Comparison of ENCODE assay signal across 3 cellular contexts in the genomic region with DNA sequence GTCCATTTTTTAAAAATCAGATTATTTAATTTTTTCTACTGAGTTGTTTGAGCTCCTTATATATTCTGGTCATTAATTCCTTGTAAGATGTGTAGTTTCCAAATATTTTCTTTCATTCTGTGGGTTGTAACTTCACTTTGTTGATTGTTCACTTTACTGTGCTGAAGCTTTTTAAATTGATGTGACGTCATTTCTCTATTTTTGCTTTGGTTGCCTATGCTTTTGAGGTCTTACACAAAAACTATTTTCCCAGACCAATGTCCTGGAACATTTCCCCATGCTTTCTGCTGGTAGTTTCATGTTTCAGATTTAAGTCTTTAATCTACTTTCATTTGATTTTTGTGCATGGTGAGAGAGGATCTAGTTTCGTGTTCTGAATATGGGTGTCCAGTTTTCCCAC.
TF ChIP-seq lines count a peak whose summit lies in the region.

No MANE protein-coding gene starts in this region.

TF ChIP-seq in HepG2, 621 proteins besides CTCF, POLR2A, EP300 and RAD21 (continued from another document):
- TF ChIP-seq, protein P1, sequence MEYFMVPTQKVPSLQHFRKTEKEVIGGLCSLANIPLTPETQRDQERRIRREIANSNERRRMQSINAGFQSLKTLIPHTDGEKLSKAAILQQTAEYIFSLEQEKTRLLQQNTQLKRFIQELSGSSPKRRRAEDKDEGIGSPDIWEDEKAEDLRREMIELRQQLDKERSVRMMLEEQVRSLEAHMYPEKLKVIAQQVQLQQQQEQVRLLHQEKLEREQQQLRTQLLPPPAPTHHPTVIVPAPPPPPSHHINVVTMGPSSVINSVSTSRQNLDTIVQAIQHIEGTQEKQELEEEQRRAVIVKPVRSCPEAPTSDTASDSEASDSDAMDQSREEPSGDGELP (IDR thresholded peaks at IDR 0.05; ENCODE audit: borderline replicate concordance, low read depth): no peak
- peak; percentile 97 for TF ChIP-seq ATF7 (IDR thresholded peaks at IDR 0.05)
- no peak for TF ChIP-seq ATF7 (CRISPR knock-in tag; IDR thresholded peaks at IDR 0.05)

TF ChIP-seq in HEK293, 187 proteins besides CTCF, POLR2A, EP300 and RAD21:
- TF ChIP-seq, protein P2, sequence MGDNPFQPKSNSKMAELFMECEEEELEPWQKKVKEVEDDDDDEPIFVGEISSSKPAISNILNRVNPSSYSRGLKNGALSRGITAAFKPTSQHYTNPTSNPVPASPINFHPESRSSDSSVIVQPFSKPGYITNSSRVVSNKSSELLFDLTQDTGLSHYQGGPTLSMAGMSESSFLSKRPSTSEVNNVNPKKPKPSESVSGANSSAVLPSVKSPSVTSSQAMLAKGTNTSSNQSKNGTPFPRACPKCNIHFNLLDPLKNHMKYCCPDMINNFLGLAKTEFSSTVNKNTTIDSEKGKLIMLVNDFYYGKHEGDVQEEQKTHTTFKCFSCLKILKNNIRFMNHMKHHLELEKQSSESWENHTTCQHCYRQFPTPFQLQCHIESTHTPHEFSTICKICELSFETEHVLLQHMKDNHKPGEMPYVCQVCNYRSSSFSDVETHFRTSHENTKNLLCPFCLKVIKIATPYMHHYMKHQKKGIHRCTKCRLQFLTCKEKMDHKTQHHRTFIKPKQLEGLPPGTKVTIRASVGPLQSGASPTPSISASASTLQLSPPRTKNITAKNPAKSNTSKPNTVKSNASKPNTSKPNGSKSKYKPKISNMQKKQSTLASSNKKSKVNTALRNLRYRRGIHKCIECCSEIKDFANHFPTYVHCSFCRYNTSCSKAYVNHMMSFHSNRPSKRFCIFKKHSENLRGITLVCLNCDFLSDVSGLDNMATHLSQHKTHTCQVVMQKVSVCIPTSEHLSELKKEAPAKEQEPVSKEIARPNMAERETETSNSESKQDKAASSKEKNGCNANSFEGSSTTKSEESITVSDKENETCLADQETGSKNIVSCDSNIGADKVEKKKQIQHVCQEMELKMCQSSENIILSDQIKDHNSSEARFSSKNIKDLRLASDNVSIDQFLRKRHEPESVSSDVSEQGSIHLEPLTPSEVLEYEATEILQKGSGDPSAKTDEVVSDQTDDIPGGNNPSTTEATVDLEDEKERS (tag by site-specific recombination; IDR thresholded peaks at IDR 0.05): no peak
- TF ChIP-seq, protein P3, sequence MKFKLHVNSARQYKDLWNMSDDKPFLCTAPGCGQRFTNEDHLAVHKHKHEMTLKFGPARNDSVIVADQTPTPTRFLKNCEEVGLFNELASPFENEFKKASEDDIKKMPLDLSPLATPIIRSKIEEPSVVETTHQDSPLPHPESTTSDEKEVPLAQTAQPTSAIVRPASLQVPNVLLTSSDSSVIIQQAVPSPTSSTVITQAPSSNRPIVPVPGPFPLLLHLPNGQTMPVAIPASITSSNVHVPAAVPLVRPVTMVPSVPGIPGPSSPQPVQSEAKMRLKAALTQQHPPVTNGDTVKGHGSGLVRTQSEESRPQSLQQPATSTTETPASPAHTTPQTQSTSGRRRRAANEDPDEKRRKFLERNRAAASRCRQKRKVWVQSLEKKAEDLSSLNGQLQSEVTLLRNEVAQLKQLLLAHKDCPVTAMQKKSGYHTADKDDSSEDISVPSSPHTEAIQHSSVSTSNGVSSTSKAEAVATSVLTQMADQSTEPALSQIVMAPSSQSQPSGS (tag by site-specific recombination; IDR thresholded peaks at IDR 0.05; ENCODE audit: low read depth): peak; percentile 60; the same call in 1 of the 2 replicates

TF ChIP-seq in GM12878, 131 proteins besides CTCF, POLR2A, EP300 and RAD21:
- TF ChIP-seq, protein P4, sequence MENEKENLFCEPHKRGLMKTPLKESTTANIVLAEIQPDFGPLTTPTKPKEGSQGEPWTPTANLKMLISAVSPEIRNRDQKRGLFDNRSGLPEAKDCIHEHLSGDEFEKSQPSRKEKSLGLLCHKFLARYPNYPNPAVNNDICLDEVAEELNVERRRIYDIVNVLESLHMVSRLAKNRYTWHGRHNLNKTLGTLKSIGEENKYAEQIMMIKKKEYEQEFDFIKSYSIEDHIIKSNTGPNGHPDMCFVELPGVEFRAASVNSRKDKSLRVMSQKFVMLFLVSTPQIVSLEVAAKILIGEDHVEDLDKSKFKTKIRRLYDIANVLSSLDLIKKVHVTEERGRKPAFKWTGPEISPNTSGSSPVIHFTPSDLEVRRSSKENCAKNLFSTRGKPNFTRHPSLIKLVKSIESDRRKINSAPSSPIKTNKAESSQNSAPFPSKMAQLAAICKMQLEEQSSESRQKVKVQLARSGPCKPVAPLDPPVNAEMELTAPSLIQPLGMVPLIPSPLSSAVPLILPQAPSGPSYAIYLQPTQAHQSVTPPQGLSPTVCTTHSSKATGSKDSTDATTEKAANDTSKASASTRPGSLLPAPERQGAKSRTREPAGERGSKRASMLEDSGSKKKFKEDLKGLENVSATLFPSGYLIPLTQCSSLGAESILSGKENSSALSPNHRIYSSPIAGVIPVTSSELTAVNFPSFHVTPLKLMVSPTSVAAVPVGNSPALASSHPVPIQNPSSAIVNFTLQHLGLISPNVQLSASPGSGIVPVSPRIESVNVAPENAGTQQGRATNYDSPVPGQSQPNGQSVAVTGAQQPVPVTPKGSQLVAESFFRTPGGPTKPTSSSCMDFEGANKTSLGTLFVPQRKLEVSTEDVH (IDR thresholded peaks at IDR 0.05; ENCODE audit: low read depth, partially characterized antibody): no peak
- TF ChIP-seq ATF7 (IDR thresholded peaks at IDR 0.05; ENCODE audit: low read depth): 0 out of 2 replicates have a peak, but pooled peaks have one; percentile 29
